In the genomic region with DNA sequence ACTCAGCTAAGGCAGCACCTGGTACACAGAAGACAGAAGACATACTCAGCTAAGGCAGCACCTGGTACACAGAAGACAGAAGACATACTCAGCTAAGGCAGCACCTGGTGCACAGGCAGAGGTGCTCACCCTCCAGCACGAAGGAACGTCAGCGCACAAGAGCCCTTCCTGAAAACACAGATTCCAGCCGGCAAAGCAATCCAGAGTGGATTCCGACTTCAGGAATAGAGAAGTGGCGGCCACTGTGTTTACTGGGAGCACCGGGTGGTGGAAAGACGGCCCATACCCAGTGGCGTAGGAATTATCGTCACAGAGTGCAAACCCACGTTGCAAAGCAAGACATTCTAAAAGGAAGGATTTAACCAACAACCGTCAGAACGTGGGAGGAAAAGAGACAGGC, we compare ENCODE assay signal across 2 cellular contexts.
TF ChIP-seq lines count a peak whose summit lies in the region.

No MANE protein-coding gene starts in this region.

TF ChIP-seq in SK-N-SH treated with all-trans-retinoic acid at 6 μM for 48 hours, 23 proteins besides CTCF, POLR2A, EP300 and RAD21 (continued from another document):
- TF ChIP-seq ARNTL (CRISPR knock-in tag; IDR thresholded peaks at IDR 0.05; ENCODE audit: borderline replicate concordance, low read depth) (no peak), TCF4 (CRISPR knock-in tag; IDR thresholded peaks at IDR 0.05; ENCODE audit: borderline replicate concordance) (no peak), TSHZ2 (CRISPR knock-in tag; IDR thresholded peaks at IDR 0.05) (no peak), PPARA (CRISPR knock-in tag; IDR thresholded peaks at IDR 0.05; ENCODE audit: borderline replicate concordance) (no peak), RARB (CRISPR knock-in tag; IDR thresholded peaks at IDR 0.05) (no peak)
TF ChIP-seq in SK-N-SH treated with all-trans-retinoic acid at 6 μM for 48 hours: peak in this region for 0.

TF ChIP-seq in neural cell, 6 proteins besides CTCF, POLR2A, EP300 and RAD21 (continued from another document):
- TF ChIP-seq REST (IDR thresholded peaks at IDR 0.05; ENCODE audit: borderline replicate concordance) (peak; percentile 56), SMC3 (conservative IDR thresholded peaks at IDR 0.05; ENCODE audit: poor library complexity) (no peak)
